9 cellular contexts compared by ENCODE assay signal in the genomic region with DNA sequence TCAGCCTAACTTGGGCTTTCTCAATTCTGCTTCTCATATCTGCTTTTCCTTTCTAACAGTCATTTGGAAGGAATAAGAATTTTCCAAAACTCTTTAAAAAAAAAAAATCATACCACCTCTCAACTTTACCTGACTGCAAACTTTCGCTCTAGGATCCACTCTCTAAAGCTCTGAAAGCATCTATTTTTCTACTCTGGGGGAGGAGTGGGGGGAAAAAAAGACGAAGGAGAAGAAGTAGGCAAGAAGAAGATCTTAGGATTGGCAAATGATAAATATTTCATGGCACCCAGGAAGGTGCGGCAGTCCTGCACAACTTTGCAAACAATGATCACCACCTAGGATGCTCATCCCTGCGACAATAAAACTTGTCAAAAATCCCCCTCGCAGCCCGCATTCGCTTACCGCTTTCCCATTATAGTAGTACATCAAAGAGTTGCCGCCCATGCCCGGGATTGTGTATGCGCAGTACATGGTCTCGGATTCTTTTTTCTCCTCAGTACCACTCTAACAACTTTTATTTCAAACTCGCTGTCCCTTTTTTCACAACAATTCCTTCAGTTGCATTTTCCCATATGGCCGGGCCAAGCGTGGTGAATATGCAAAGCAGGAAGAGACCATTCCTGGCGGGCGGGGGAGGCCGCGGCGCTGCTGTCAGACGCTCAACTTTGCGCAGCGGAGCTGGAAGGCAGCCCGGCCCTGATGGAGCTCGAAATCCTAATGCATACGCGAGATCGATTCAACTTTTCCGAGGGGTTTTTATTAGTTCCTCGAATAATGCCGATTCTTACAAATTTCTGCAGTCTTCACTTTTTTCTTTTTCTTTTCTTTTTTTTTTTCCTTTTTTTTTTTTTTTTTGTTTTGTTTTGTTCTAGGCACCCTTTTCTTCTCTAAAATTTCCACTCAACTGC.
A peak's percentile ranks its signal among the peaks of the same experiment; 100 is the strongest.
DNase-seq lines count a peak whose midpoint lies in the region; ATAC-seq and TF ChIP-seq lines count a peak whose summit lies in the region.
"Had no signal": no experiment of that assay in that cellular context is flagged by ENCODE, and none has a peak within 500 bp of the region (broad histone marks: within the 10 kb centered on the region; RNA-seq: fewer than 3 reads in every experiment).

No MANE protein-coding gene starts in this region.

- peak overlapping the region; percentile 63 for H3K4me3 ChIP-seq in AG04449 (ENCODE audit: low read depth, low read length)
- H3K4me3 ChIP-seq in fibroblast of lung (replicated peaks in 1 of 4; ENCODE audit: control extremely low read depth in 1 of 4, insufficient read depth in 1 of 4, low read depth in 3 of 4, low read length in 4 of 4), result peak overlapping the region; percentile 61 to 90 (median 68)
- peak overlapping the region; percentile 55 for H3K4me3 ChIP-seq in suprapubic skin

- peaks cover 39% of the 10 kb centered on the region for H3K27me3 Mint-ChIP-seq in activated CD4-positive, alpha-beta memory T cell treated with anti-CD3 and anti-CD28 coated beads, Interleukin-2, amount 10 ng/mL, durations not matched to agents 7 days and 5 days

- POLR2A ChIA-PET in AG04449 (lab: Yijun Ruan, JAX), result interaction anchor here (0.5 to 1.0 kb wide), 4 partner anchors 59 to 456 kb away, joined by 3 to 7 read pairs (median 3); no protein-coding TSS in a partner anchor
- POLR2A ChIA-PET in activated CD4-positive, alpha-beta memory T cell treated with anti-CD3 and anti-CD28 coated beads, Interleukin-2, amount 10 ng/mL, durations not matched to agents 7 days and 5 days (lab: Charles Lee), result no interaction called here

- H3K4me3 Mint-ChIP-seq in activated CD4-positive, alpha-beta memory T cell treated with anti-CD3 and anti-CD28 coated beads, Interleukin-2, amount 10 ng/mL, durations not matched to agents 7 days and 5 days, result peak overlapping the region; percentile 51

- DNase-seq in AG04449 (ENCODE audit: low read depth, low spot score) (no peak), NCI-H2081 (lab: John Stamatoyannopoulos, UW) (peak; percentile 78 to 83), fibroblast of lung (ENCODE audit: low read depth in 2 of 2) (peak; percentile 93 to 95), myocyte (ENCODE audit: low read depth) (peak; percentile 94), suprapubic skin (ENCODE audit: low spot score in 2 of 2) (peak; percentile 94 to 95)
- peak; percentile 21 for DNase-seq in activated CD4-positive, alpha-beta memory T cell treated with anti-CD3 and anti-CD28 coated beads, Interleukin-2, amount 10 ng/mL, durations not matched to agents 7 days and 5 days

- no peaks in the 10 kb centered on the region for H3K9me3 ChIP-seq in fibroblast of lung (ENCODE audit: control insufficient read depth, insufficient read depth, low read depth, low read length)
- H3K9me3 ChIP-seq in suprapubic skin, result no peaks in the 10 kb centered on the region

- H3K4me1 ChIP-seq in fibroblast of lung (ENCODE audit: control insufficient read depth, extremely low read depth, insufficient read depth, low read length), result peaks cover 3% of the 10 kb centered on the region
- peaks cover 35% of the 10 kb centered on the region for H3K4me1 ChIP-seq in suprapubic skin

- H3K27ac Mint-ChIP-seq in activated CD4-positive, alpha-beta memory T cell treated with anti-CD3 and anti-CD28 coated beads, Interleukin-2, amount 10 ng/mL, durations not matched to agents 7 days and 5 days, result no peak overlapping the region

- H3K36me3 ChIP-seq in fibroblast of lung (ENCODE audit: control insufficient read depth, insufficient read depth, low read length) (no peaks in the 10 kb centered on the region), suprapubic skin (no peaks in the 10 kb centered on the region)

- H3K36me3 Mint-ChIP-seq in activated CD4-positive, alpha-beta memory T cell treated with anti-CD3 and anti-CD28 coated beads, Interleukin-2, amount 10 ng/mL, durations not matched to agents 7 days and 5 days (ENCODE audit: low read depth), result no peaks in the 10 kb centered on the region

- H3K9ac ChIP-seq in fibroblast of lung (ENCODE audit: insufficient read depth, low read length), result peak overlapping the region; percentile 51

- no peak for TF ChIP-seq CTCF in AG04449 (IDR thresholded peaks at IDR 0.05; ENCODE audit: insufficient read depth, low read length, missing control alignments)
- no peak for TF ChIP-seq CTCF in fibroblast of lung (conservative IDR thresholded peaks at IDR 0.05 in 1 of 2, IDR thresholded peaks at IDR 0.05 in 1 of 2; ENCODE audit: low read depth in 1 of 2, low read length in 2 of 2)
- no peak for TF ChIP-seq CTCF in suprapubic skin (IDR thresholded peaks at IDR 0.05)

- H3K27ac ChIP-seq in fibroblast of lung (ENCODE audit: insufficient read depth, low read length) (peak overlapping the region; percentile 83), suprapubic skin (peak overlapping the region; percentile 89)

- TF ChIP-seq EP300 in suprapubic skin (IDR thresholded peaks at IDR 0.05), result no peak

- peaks cover 5% of the 10 kb centered on the region for H3K4me1 Mint-ChIP-seq in activated CD4-positive, alpha-beta memory T cell treated with anti-CD3 and anti-CD28 coated beads, Interleukin-2, amount 10 ng/mL, durations not matched to agents 7 days and 5 days

- CTCF ChIA-PET in AG04449 (lab: Yijun Ruan, JAX), result interaction anchor here (1.0 to 2.2 kb wide), 3 partner anchors 13 to 93 kb away, joined by 3 to 7 read pairs (median 4); no protein-coding TSS in a partner anchor
- CTCF ChIA-PET in activated CD4-positive, alpha-beta memory T cell treated with anti-CD3 and anti-CD28 coated beads, Interleukin-2, amount 10 ng/mL, durations not matched to agents 7 days and 5 days (lab: Charles Lee), result no interaction called here

- peak overlapping the region; percentile 99 for H3K4me2 ChIP-seq in fibroblast of lung (ENCODE audit: extremely low read depth, insufficient read depth, low read length)

- ATAC-seq in GM18498 (IDR thresholded peaks at IDR 0.05; ENCODE audit: unreplicated experiment) (peak; percentile 73), HG02852 (IDR thresholded peaks at IDR 0.05; ENCODE audit: unreplicated experiment) (peak; percentile 61)
- ATAC-seq: Panc1 had no signal

- peak overlapping the region; percentile 1 for H2AFZ ChIP-seq in fibroblast of lung (ENCODE audit: low read length)

- no peaks in the 10 kb centered on the region for H3K27me3 ChIP-seq in fibroblast of lung (ENCODE audit: control insufficient read depth, insufficient read depth, low read length)
- H3K27me3 ChIP-seq in suprapubic skin, result no peaks in the 10 kb centered on the region

- no peak for TF ChIP-seq POLR2A in suprapubic skin (IDR thresholded peaks at IDR 0.05)

- no peaks in the 10 kb centered on the region for H4K20me1 ChIP-seq in fibroblast of lung (ENCODE audit: control insufficient read depth, extremely low read depth, insufficient read depth, low read length)

- 2% methylated on average over 31 of the region's 31 CpGs for WGBS in suprapubic skin

- H3K9me3 Mint-ChIP-seq in activated CD4-positive, alpha-beta memory T cell treated with anti-CD3 and anti-CD28 coated beads, Interleukin-2, amount 10 ng/mL, durations not matched to agents 7 days and 5 days, result no peaks in the 10 kb centered on the region

- H3K79me2 ChIP-seq in fibroblast of lung (ENCODE audit: control insufficient read depth, insufficient read depth, low read length), result peaks cover 27% of the 10 kb centered on the region
